22 cellular contexts compared by ENCODE assay signal in genomic region chr3:112003321-112004080, GRCh38. TPM values are rescaled to one million over a fixed set of nuclear protein-coding genes. Genes with fewer than 3 reads are reported as not detected.
DNase-seq lines count a peak whose midpoint lies in the region; ATAC-seq, FAIRE-seq and TF ChIP-seq lines count a peak whose summit lies in the region.
"Had no signal": no experiment of that assay in that cellular context is flagged by ENCODE, and none has a peak within 500 bp of the region (broad histone marks: within the 10 kb centered on the region; RNA-seq: fewer than 3 reads in every experiment).

No MANE protein-coding gene starts in this region.

- no peaks in the 10 kb centered on the region for H3K27me3 Mint-ChIP-seq in activated T-helper 17 cell treated with anti-CD3 and anti-CD28 coated beads, Interleukin-2, amount 50 U/mL, for 72 hours

- dilution Hi-C loops in keratinocyte (cut with MboI; ENCODE audit: extremely low pct_ligation_motif_present, low sequenced_read_pairs), result no loop called here

- TF ChIP-seq RAD21 in HepG2 (CRISPR knock-in tag; IDR thresholded peaks at IDR 0.05), result no peak

- H3K9ac ChIP-seq in HepG2 (ENCODE audit: insufficient read depth, low read depth, low read length) (no peak overlapping the region), keratinocyte (ENCODE audit: control insufficient read depth, extremely low read depth, insufficient read depth, low read length) (no peak overlapping the region)

- WGBS in HepG2 (ENCODE audit: low lambda C conversion rate), result 55% methylated on average over 4 of the region's 4 CpGs
- WGBS in right lobe of liver (ENCODE audit: insufficient coverage, low coverage, low lambda C conversion rate, missing lambda C conversion rate), result 50% methylated on average over 2 of the region's 4 CpGs

- H3K27ac Mint-ChIP-seq in activated T-helper 17 cell treated with anti-CD3 and anti-CD28 coated beads, Interleukin-2, amount 50 U/mL, for 72 hours, result peak overlapping the region; percentile 93
- H3K27ac Mint-ChIP-seq: memory B cell; stimulated activated naive B cell treated with anti-CD40 and anti-IgM and Interleukin-4, amounts not matched to agents 10 μg/mL and 1 μg/mL and 100 μg/mL, for 72 hours; WTC11 had no signal

- no peaks in the 10 kb centered on the region for H3K9me1 ChIP-seq in keratinocyte (ENCODE audit: control insufficient read depth, extremely low read depth, insufficient read depth, low read length)

- no peaks in the 10 kb centered on the region for H3K79me2 ChIP-seq in HepG2 (ENCODE audit: insufficient read depth, low read length)
- H3K79me2 ChIP-seq in keratinocyte (ENCODE audit: control insufficient read depth, insufficient read depth, low read length), result peaks cover 2% of the 10 kb centered on the region

- no peak for FAIRE-seq in HepG2 (lab: Jason Lieb, UNC)
- peak; percentile 53 for FAIRE-seq in keratinocyte (lab: Jason Lieb, UNC)
- FAIRE-seq: GM19239, K562 had no signal

- H3K36me3 ChIP-seq in HepG2 (replicated peaks in 1 of 2; ENCODE audit: control insufficient read depth in 1 of 2, insufficient read depth in 2 of 2, low read length in 2 of 2), result no peaks in the 10 kb centered on the region
- no peaks in the 10 kb centered on the region for H3K36me3 ChIP-seq in right lobe of liver
- H3K36me3 ChIP-seq in keratinocyte (ENCODE audit: control insufficient read depth in 2 of 2, extremely low read depth in 1 of 2, insufficient read depth in 2 of 2, low read length in 2 of 2), result no peaks in the 10 kb centered on the region
- no peaks in the 10 kb centered on the region for H3K36me3 ChIP-seq in brain microvascular endothelial cell (replicated peaks)
- H3K36me3 ChIP-seq: tibial artery had no signal

- peak overlapping the region; percentile 79 for H3K4me3 Mint-ChIP-seq in activated T-helper 17 cell treated with anti-CD3 and anti-CD28 coated beads, Interleukin-2, amount 50 U/mL, for 72 hours
- H3K4me3 Mint-ChIP-seq: memory B cell; stimulated activated naive B cell treated with anti-CD40 and anti-IgM and Interleukin-4, amounts not matched to agents 10 μg/mL and 1 μg/mL and 100 μg/mL, for 72 hours; WTC11 had no signal

- in situ Hi-C loops in HepG2 (cut with HindIII; ENCODE audit: extremely low pct_ligation_motif_present, low pct_unique_long_range_greater_than_20kb) (no loop called here), brain microvascular endothelial cell (cut with HindIII; ENCODE audit: low pct_ligation_motif_present, low sequenced_read_pairs) (no loop called here)

- POLR2A ChIA-PET in HepG2 (lab: Yijun Ruan, JAX), result interaction anchor here (0.9 kb wide), 1 partner anchor 10 kb away, joined by 3 read pairs; no protein-coding TSS in a partner anchor

- H3K9me3 ChIP-seq in HepG2 (ENCODE audit: low read length), result no peaks in the 10 kb centered on the region
- H3K9me3 ChIP-seq in right lobe of liver, result no peaks in the 10 kb centered on the region
- no peaks in the 10 kb centered on the region for H3K9me3 ChIP-seq in keratinocyte (ENCODE audit: control insufficient read depth, low read depth, low read length)
- H3K9me3 ChIP-seq: tibial artery had no signal

- H3K27ac ChIP-seq in HepG2 (ENCODE audit: extremely low read length, insufficient read depth, low read length) (no peak overlapping the region), right lobe of liver (no peak overlapping the region), keratinocyte (ENCODE audit: control insufficient read depth, insufficient read depth, low read length) (peak overlapping the region; percentile 32), brain microvascular endothelial cell (no peak overlapping the region)
- H3K27ac ChIP-seq: tibial artery had no signal

- intact Hi-C loops in HepG2 (cut with micrococcal nuclease; ENCODE audit: unreplicated experiment) (no loop called here), right lobe of liver (cut with DNase I) (no loop called here)

- H4K20me1 ChIP-seq in HepG2 (ENCODE audit: insufficient read depth, low read length) (no peaks in the 10 kb centered on the region), keratinocyte (ENCODE audit: control insufficient read depth, extremely low read depth, insufficient read depth, low read length) (no peaks in the 10 kb centered on the region)

- H3K27me3 ChIP-seq in HepG2 (ENCODE audit: control insufficient read depth in 1 of 2, insufficient read depth in 2 of 2, low read length in 2 of 2), result peaks cover 4 to 21% of the 10 kb centered on the region in 2 experiments
- H3K27me3 ChIP-seq in right lobe of liver, result no peaks in the 10 kb centered on the region
- H3K27me3 ChIP-seq in keratinocyte (ENCODE audit: control insufficient read depth, extremely low read depth, insufficient read depth, low read length), result no peaks in the 10 kb centered on the region
- H3K27me3 ChIP-seq in brain microvascular endothelial cell (replicated peaks), result no peaks in the 10 kb centered on the region

- peaks cover 48% of the 10 kb centered on the region for H3K4me1 Mint-ChIP-seq in activated T-helper 17 cell treated with anti-CD3 and anti-CD28 coated beads, Interleukin-2, amount 50 U/mL, for 72 hours

- H2AFZ ChIP-seq in HepG2 (ENCODE audit: low read length) (no peak overlapping the region), keratinocyte (ENCODE audit: control insufficient read depth, low read length) (no peak overlapping the region)

- H3K9me3 Mint-ChIP-seq in activated T-helper 17 cell treated with anti-CD3 and anti-CD28 coated beads, Interleukin-2, amount 50 U/mL, for 72 hours, result no peaks in the 10 kb centered on the region
- H3K9me3 Mint-ChIP-seq: CD8-positive, alpha-beta T cell; memory B cell; stimulated activated naive B cell treated with anti-CD40 and anti-IgM and Interleukin-4, amounts not matched to agents 10 μg/mL and 1 μg/mL and 100 μg/mL, for 72 hours; WTC11 had no signal

- no peak for TF ChIP-seq POLR2A in HepG2 (IDR thresholded peaks at IDR 0.05; ENCODE audit: insufficient read depth in 1 of 2, low read depth in 2 of 2, low read length in 2 of 2)
- no peak for TF ChIP-seq POLR2A in right lobe of liver (IDR thresholded peaks at IDR 0.05)

- CTCF ChIA-PET in HepG2 (lab: Yijun Ruan, JAX; ENCODE audit: low intra/inter-chr PET ratio, low total read pairs), result no interaction called here

- BruUV-seq in HepG2 (replicated peaks; lab: Mats Ljungman, UMichigan), result no TSS peak

- H3K4me1 ChIP-seq in HepG2 (ENCODE audit: insufficient read depth, low read length), result peaks cover 30% of the 10 kb centered on the region
- peaks cover 0 to 18% (median 7%) of the 10 kb centered on the region in 4 donors for H3K4me1 ChIP-seq in right lobe of liver
- H3K4me1 ChIP-seq in keratinocyte (ENCODE audit: control insufficient read depth, extremely low read depth, insufficient read depth, low read length), result peaks cover 63% of the 10 kb centered on the region

- no peak overlapping the region for H3K4me3 ChIP-seq in HepG2 (replicated peaks in 1 of 3; ENCODE audit: insufficient read depth in 1 of 3, low read depth in 2 of 3, low read length in 3 of 3)
- no peak overlapping the region for H3K4me3 ChIP-seq in right lobe of liver
- no peak overlapping the region for H3K4me3 ChIP-seq in keratinocyte (ENCODE audit: control insufficient read depth in 2 of 3, extremely low read depth in 1 of 3, insufficient read depth in 2 of 3, low read depth in 1 of 3, low read length in 3 of 3)
- no peak overlapping the region for H3K4me3 ChIP-seq in brain microvascular endothelial cell (ENCODE audit: low read depth, low read length)
- H3K4me3 ChIP-seq: K562, tibial artery had no signal

- TF ChIP-seq CTCF in HepG2 (CRISPR knock-in tag; IDR thresholded peaks at IDR 0.05) (no peak), right lobe of liver (IDR thresholded peaks at IDR 0.05) (no peak), keratinocyte (optimal IDR thresholded peaks at IDR 0.05 in 1 of 3, IDR thresholded peaks at IDR 0.05 in 1 of 3, conservative IDR thresholded peaks at IDR 0.05 in 1 of 3; ENCODE audit: extremely low read depth in 1 of 3, insufficient read depth in 2 of 3, low read length in 3 of 3) (no peak), brain microvascular endothelial cell (IDR thresholded peaks at IDR 0.05; ENCODE audit: low read depth, low read length, missing control alignments) (no peak)

- TF ChIP-seq EP300 in HepG2 (IDR thresholded peaks at IDR 0.05; ENCODE audit: low read depth in 2 of 2, low read length in 2 of 2) (no peak), HepG2 (CRISPR knock-in tag; IDR thresholded peaks at IDR 0.05; ENCODE audit: borderline replicate concordance) (no peak)

- DNase-seq in HepG2 (ENCODE audit: low spot score) (no peak), right lobe of liver (no peak), keratinocyte (ENCODE audit: low read depth, low spot score) (no peak), SW 1271 (lab: John Stamatoyannopoulos, UW) (no peak), NCI-H1694 treated with DMSO at 0.1 percent for 48 hours (lab: John Stamatoyannopoulos, UW) (no peak), brain microvascular endothelial cell (no peak)
- DNase-seq: activated effector memory CD4-positive, alpha-beta T cell treated with anti-CD3 and anti-CD28 coated beads, Interleukin-2, amount 50 U/mL, for 16 hours; CD8-positive, alpha-beta T cell; NCI-H146; NCI-H226; posterior cingulate gyrus; SHP77 treated with DMSO at 0.1 percent for 48 hours; stimulated activated naive B cell treated with anti-CD40 and anti-IgM and Interleukin-4, amounts not matched to agents 10 μg/mL and 1 μg/mL and 100 μg/mL, for 72 hours; tibial artery had no signal

- H3K36me3 Mint-ChIP-seq in activated T-helper 17 cell treated with anti-CD3 and anti-CD28 coated beads, Interleukin-2, amount 50 U/mL, for 72 hours (ENCODE audit: low read depth), result no peaks in the 10 kb centered on the region
- H3K36me3 Mint-ChIP-seq: CD8-positive, alpha-beta T cell; memory B cell; stimulated activated naive B cell treated with anti-CD40 and anti-IgM and Interleukin-4, amounts not matched to agents 10 μg/mL and 1 μg/mL and 100 μg/mL, for 72 hours had no signal

- ATAC-seq in HepG2, result no peak
- no peak for ATAC-seq in right lobe of liver
- ATAC-seq in activated T-helper 17 cell treated with anti-CD3 and anti-CD28 coated beads, Interleukin-2, amount 50 U/mL, for 72 hours (replicated peaks), result no peak
- ATAC-seq: K562; stimulated activated naive B cell treated with anti-CD40 and anti-IgM and Interleukin-4, amounts not matched to agents 10 μg/mL and 1 μg/mL and 100 μg/mL, for 72 hours; WTC11 had no signal

- H3K4me2 ChIP-seq in HepG2 (ENCODE audit: low read depth, low read length), result no peak overlapping the region
- H3K4me2 ChIP-seq in keratinocyte (ENCODE audit: control insufficient read depth, extremely low read depth, insufficient read depth, low read depth, low read length), result peak overlapping the region; percentile 42

RNA-seq across cellular contexts. Expression of gene TAGLN3, which starts 4.8 kb away (rescaled TPM):
- total RNA-seq in HepG2 (2016; rRNA removed; fragmentation: Illumina TruSeq; extraction: Trizol) (0.80 and 0.91 TPM in 2 replicates), right lobe of liver (not detected)
- total RNA-seq in HepG2 (2016; cell fraction: cytosol; rRNA removed; fragmentation: Illumina TruSeq; extraction: Trizol; ENCODE audit: low read depth), result 0.40 and 0.71 TPM in 2 replicates
- total RNA-seq in HepG2 (2016; cell fraction: insoluble cytoplasmic fraction; rRNA removed; fragmentation: Illumina TruSeq; extraction: Trizol), result 0.43 and 0.77 TPM in 2 replicates
- total RNA-seq in HepG2 (2016; cell fraction: membrane; rRNA removed; fragmentation: Illumina TruSeq; extraction: Trizol), result 0.34 and 0.86 TPM in 2 replicates
- total RNA-seq in HepG2 (2016; cell fraction: nucleus; rRNA removed; fragmentation: Illumina TruSeq; extraction: Trizol), result not detected in 2 replicates
- polyA plus RNA-seq in HepG2 (2011; rRNA removed) (0.51 and 0.60 TPM in 2 replicates), keratinocyte (6.4 to 8.9 TPM (median 8.5 TPM) in 3 replicates)
- polyA plus RNA-seq in HepG2 (2011; cell fraction: cytosol; rRNA removed), result 0.35 and 0.43 TPM in 2 replicates
- polyA plus RNA-seq in HepG2 (2011; cell fraction: nucleus; rRNA removed), result 0.45 and 0.47 TPM in 2 replicates
- not detected in 2 replicates for polyA plus RNA-seq in HepG2 (2012)
- 0.47 and 0.54 TPM in 2 replicates for polyA plus RNA-seq in HepG2 (2016; cell fraction: cytosol; fragmentation: Illumina TruSeq; extraction: Trizol; ENCODE audit: low read depth)
- 0.81 and 0.86 TPM in 2 replicates for polyA plus RNA-seq in HepG2 (2016; cell fraction: insoluble cytoplasmic fraction; fragmentation: Illumina TruSeq; extraction: Trizol; ENCODE audit: low read depth)
- 0.52 and 0.73 TPM in 2 replicates for polyA plus RNA-seq in HepG2 (2016; cell fraction: membrane; fragmentation: Illumina TruSeq; extraction: Trizol; ENCODE audit: low read depth)
- polyA plus RNA-seq in HepG2 (2016; cell fraction: nucleus; fragmentation: Illumina TruSeq; extraction: Trizol; ENCODE audit: insufficient read depth, low read depth), result 0.87 TPM in 1 of 2 replicates, not detected in the other
- 0.44 TPM in 1 of 2 replicates, not detected in the other for polyA minus RNA-seq in HepG2 (2011; rRNA and poly(A)+ RNA removed; ENCODE audit: low replicate concordance)
- polyA minus RNA-seq in HepG2 (2011; cell fraction: cytosol; rRNA and poly(A)+ RNA removed), result not detected in 2 replicates
- not detected in 2 replicates for polyA minus RNA-seq in HepG2 (2011; cell fraction: nucleus; rRNA and poly(A)+ RNA removed)
- 1 to 10 TPM in 1 of 2 donors, under 1 TPM in 1; 0.56 to 7.1 TPM for total RNA-seq in activated T-helper 17 cell treated with anti-CD3 and anti-CD28 coated beads, Interleukin-2, amount 50 U/mL, for 72 hours
- 1.9 TPM for polyA plus RNA-seq in keratinocyte (2011; ENCODE audit: low read depth)
- 4.2 and 4.3 TPM in 2 replicates for polyA plus RNA-seq in keratinocyte (2011; cell fraction: cytosol; rRNA removed)
- 4.6 and 5.7 TPM in 2 replicates for polyA plus RNA-seq in keratinocyte (2011; cell fraction: nucleus; rRNA removed)
- polyA plus RNA-seq in keratinocyte (2012; ENCODE audit: low replicate concordance), result 2.4 and 5.7 TPM in 2 replicates
- polyA minus RNA-seq in keratinocyte, result 2.5 to 6.7 TPM (median 2.5 TPM) in 3 replicates
- polyA minus RNA-seq in keratinocyte (2011; cell fraction: cytosol; rRNA and poly(A)+ RNA removed), result not detected
- 5.9 and 8.8 TPM in 2 replicates for polyA minus RNA-seq in keratinocyte (2011; cell fraction: nucleus; rRNA and poly(A)+ RNA removed)
- total RNA-seq: CD8-positive, alpha-beta T cell; K562 had no signal

RNA-seq across cellular contexts. Expression of gene ABHD10, which starts 24.7 kb away (rescaled TPM):
- total RNA-seq in HepG2 (2016; rRNA removed; fragmentation: Illumina TruSeq; extraction: Trizol) (50.2 and 84.8 TPM in 2 replicates), right lobe of liver (10 to 100 TPM; 16.7 to 25.2 (median 20.8) TPM)
- 3.8 and 4.5 TPM in 2 replicates for total RNA-seq in HepG2 (2016; cell fraction: cytosol; rRNA removed; fragmentation: Illumina TruSeq; extraction: Trizol; ENCODE audit: low read depth)
- 50.2 and 84.9 TPM in 2 replicates for total RNA-seq in HepG2 (2016; cell fraction: insoluble cytoplasmic fraction; rRNA removed; fragmentation: Illumina TruSeq; extraction: Trizol)
- total RNA-seq in HepG2 (2016; cell fraction: membrane; rRNA removed; fragmentation: Illumina TruSeq; extraction: Trizol), result 13.5 and 16.1 TPM in 2 replicates
- total RNA-seq in HepG2 (2016; cell fraction: nucleus; rRNA removed; fragmentation: Illumina TruSeq; extraction: Trizol), result 27.8 and 30.5 TPM in 2 replicates
- polyA plus RNA-seq in HepG2 (2011; rRNA removed) (16.7 and 22.8 TPM in 2 replicates), keratinocyte (12.0 to 22.2 TPM (median 13.2 TPM) in 3 replicates)
- 9.7 and 13.8 TPM in 2 replicates for polyA plus RNA-seq in HepG2 (2011; cell fraction: cytosol; rRNA removed)
- 7.1 and 8.8 TPM in 2 replicates for polyA plus RNA-seq in HepG2 (2011; cell fraction: nucleus; rRNA removed)
- 16.3 and 20.8 TPM in 2 replicates for polyA plus RNA-seq in HepG2 (2012)
- 2.6 and 3.0 TPM in 2 replicates for polyA plus RNA-seq in HepG2 (2016; cell fraction: cytosol; fragmentation: Illumina TruSeq; extraction: Trizol; ENCODE audit: low read depth)
- polyA plus RNA-seq in HepG2 (2016; cell fraction: insoluble cytoplasmic fraction; fragmentation: Illumina TruSeq; extraction: Trizol; ENCODE audit: low read depth), result 62.4 and 64.2 TPM in 2 replicates
- polyA plus RNA-seq in HepG2 (2016; cell fraction: membrane; fragmentation: Illumina TruSeq; extraction: Trizol; ENCODE audit: low read depth), result 7.6 and 8.6 TPM in 2 replicates
- polyA plus RNA-seq in HepG2 (2016; cell fraction: nucleus; fragmentation: Illumina TruSeq; extraction: Trizol; ENCODE audit: insufficient read depth, low read depth), result 33.2 and 36.3 TPM in 2 replicates
- polyA minus RNA-seq in HepG2 (2011; rRNA and poly(A)+ RNA removed; ENCODE audit: low replicate concordance), result 18.4 and 19.3 TPM in 2 replicates
- polyA minus RNA-seq in HepG2 (2011; cell fraction: cytosol; rRNA and poly(A)+ RNA removed), result 20.8 and 25.8 TPM in 2 replicates
- 22.8 and 24.7 TPM in 2 replicates for polyA minus RNA-seq in HepG2 (2011; cell fraction: nucleus; rRNA and poly(A)+ RNA removed)
- total RNA-seq in activated T-helper 17 cell treated with anti-CD3 and anti-CD28 coated beads, Interleukin-2, amount 50 U/mL, for 72 hours, result 10 to 100 TPM; 63.3 to 84.9 TPM
- 3.9 TPM for polyA plus RNA-seq in keratinocyte (2011; ENCODE audit: low read depth)
- polyA plus RNA-seq in keratinocyte (2011; cell fraction: cytosol; rRNA removed), result 6.9 and 15.9 TPM in 2 replicates
- polyA plus RNA-seq in keratinocyte (2011; cell fraction: nucleus; rRNA removed), result 12.9 and 17.7 TPM in 2 replicates
- polyA plus RNA-seq in keratinocyte (2012; ENCODE audit: low replicate concordance), result 7.6 and 11.3 TPM in 2 replicates
- polyA minus RNA-seq in keratinocyte, result 1.7 to 17.9 TPM (median 8.0 TPM) in 3 replicates
- 16.1 TPM for polyA minus RNA-seq in keratinocyte (2011; cell fraction: cytosol; rRNA and poly(A)+ RNA removed)
- polyA minus RNA-seq in keratinocyte (2011; cell fraction: nucleus; rRNA and poly(A)+ RNA removed), result 10.8 and 40.9 TPM in 2 replicates

RNA-seq across cellular contexts. Expression of gene TMPRSS7, which starts 31.0 kb away (rescaled TPM):
- total RNA-seq in HepG2 (2016; rRNA removed; fragmentation: Illumina TruSeq; extraction: Trizol) (not detected in 2 replicates), right lobe of liver (not detected)
- not detected in 2 replicates for total RNA-seq in HepG2 (2016; cell fraction: cytosol; rRNA removed; fragmentation: Illumina TruSeq; extraction: Trizol; ENCODE audit: low read depth)
- total RNA-seq in HepG2 (2016; cell fraction: insoluble cytoplasmic fraction; rRNA removed; fragmentation: Illumina TruSeq; extraction: Trizol), result not detected in 2 replicates
- total RNA-seq in HepG2 (2016; cell fraction: membrane; rRNA removed; fragmentation: Illumina TruSeq; extraction: Trizol), result not detected in 2 replicates
- not detected in 2 replicates for total RNA-seq in HepG2 (2016; cell fraction: nucleus; rRNA removed; fragmentation: Illumina TruSeq; extraction: Trizol)
- polyA plus RNA-seq in HepG2 (2011; rRNA removed) (not detected in 2 replicates), keratinocyte (0.02 to 0.18 TPM (median 0.08 TPM) in 3 replicates)
- polyA plus RNA-seq in HepG2 (2011; cell fraction: cytosol; rRNA removed), result not detected in 2 replicates
- polyA plus RNA-seq in HepG2 (2011; cell fraction: nucleus; rRNA removed), result not detected in 2 replicates
- not detected in 2 replicates for polyA plus RNA-seq in HepG2 (2012)
- not detected in 2 replicates for polyA plus RNA-seq in HepG2 (2016; cell fraction: cytosol; fragmentation: Illumina TruSeq; extraction: Trizol; ENCODE audit: low read depth)
- polyA plus RNA-seq in HepG2 (2016; cell fraction: insoluble cytoplasmic fraction; fragmentation: Illumina TruSeq; extraction: Trizol; ENCODE audit: low read depth), result not detected in 2 replicates
- polyA plus RNA-seq in HepG2 (2016; cell fraction: membrane; fragmentation: Illumina TruSeq; extraction: Trizol; ENCODE audit: low read depth), result not detected in 2 replicates
- not detected in 2 replicates for polyA plus RNA-seq in HepG2 (2016; cell fraction: nucleus; fragmentation: Illumina TruSeq; extraction: Trizol; ENCODE audit: insufficient read depth, low read depth)
- polyA minus RNA-seq in HepG2 (2011; rRNA and poly(A)+ RNA removed; ENCODE audit: low replicate concordance), result not detected in 2 replicates
- not detected in 2 replicates for polyA minus RNA-seq in HepG2 (2011; cell fraction: cytosol; rRNA and poly(A)+ RNA removed)
- not detected in 2 replicates for polyA minus RNA-seq in HepG2 (2011; cell fraction: nucleus; rRNA and poly(A)+ RNA removed)
- 1 to 10 TPM in 1 of 2 donors, under 1 TPM in 1; 0.24 to 1.6 TPM for total RNA-seq in activated T-helper 17 cell treated with anti-CD3 and anti-CD28 coated beads, Interleukin-2, amount 50 U/mL, for 72 hours
- polyA plus RNA-seq in keratinocyte (2011; ENCODE audit: low read depth), result not detected
- 0.04 and 0.05 TPM in 2 replicates for polyA plus RNA-seq in keratinocyte (2011; cell fraction: cytosol; rRNA removed)
- 0.18 and 0.21 TPM in 2 replicates for polyA plus RNA-seq in keratinocyte (2011; cell fraction: nucleus; rRNA removed)
- polyA plus RNA-seq in keratinocyte (2012; ENCODE audit: low replicate concordance), result 0.05 and 0.14 TPM in 2 replicates
- 0.26 TPM in 1 of 3 replicates, not detected in the others for polyA minus RNA-seq in keratinocyte
- not detected for polyA minus RNA-seq in keratinocyte (2011; cell fraction: cytosol; rRNA and poly(A)+ RNA removed)
- 0.23 and 0.32 TPM in 2 replicates for polyA minus RNA-seq in keratinocyte (2011; cell fraction: nucleus; rRNA and poly(A)+ RNA removed)
- total RNA-seq: activated CD8-positive, alpha-beta memory T cell treated with anti-CD3 and anti-CD28 coated beads for 36 hours; CD8-positive, alpha-beta T cell; fibroblast of lung; K562; T-helper 1 cell treated with Interleukin-12 subunit alpha and Interleukin-12 subunit beta and Interleukin-4 antibody, amounts not matched to agents 30 ng/mL and 1 ng/mL, for 36 hours; WTC11 had no signal
- polyA plus RNA-seq: fibroblast of lung, K562 had no signal
